ENCODE assay signal across 8 cellular contexts in the genomic region with DNA sequence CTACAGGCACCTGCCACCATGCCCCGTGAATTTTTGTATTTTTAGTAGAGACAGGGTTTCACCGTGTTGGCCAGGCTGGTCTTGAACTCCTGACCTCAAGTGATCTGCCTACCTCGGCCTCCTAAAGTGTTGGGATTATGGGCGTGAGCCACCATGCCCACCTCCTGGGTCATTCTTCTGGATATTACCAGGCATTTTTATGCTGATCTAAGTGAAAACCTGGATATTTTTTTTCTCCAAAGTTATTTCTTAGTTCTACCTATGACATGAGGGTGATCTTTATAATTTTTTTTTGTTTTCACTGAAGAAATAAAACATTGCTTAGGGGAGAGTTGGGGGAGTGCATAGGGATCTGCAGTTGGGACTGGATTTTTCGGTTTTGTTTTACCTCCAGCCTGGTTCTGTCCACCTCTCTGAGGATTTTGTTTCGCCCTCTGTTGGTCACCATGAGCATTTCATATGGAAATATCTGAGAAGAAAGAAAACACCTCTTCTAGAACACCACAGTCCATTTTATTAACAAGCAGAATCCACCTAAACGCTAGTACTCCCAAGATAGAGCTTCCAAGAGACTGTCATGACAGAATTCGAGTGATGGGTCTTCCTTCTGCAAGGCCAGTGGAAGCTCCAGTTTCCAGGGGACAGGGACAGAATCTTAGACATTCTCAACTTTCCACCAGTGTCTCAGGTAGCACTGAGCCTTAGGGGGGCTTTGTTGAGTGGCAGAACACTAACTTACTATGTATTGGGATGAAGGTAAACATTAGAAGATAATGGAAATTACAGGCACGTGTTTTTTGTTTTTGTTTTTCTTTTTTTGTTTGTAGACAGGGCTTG. TPM values are rescaled to one million over a fixed set of nuclear protein-coding genes. Genes with fewer than 3 reads are reported as not detected.
DNase-seq lines count a peak whose midpoint lies in the region; TF ChIP-seq lines count a peak whose summit lies in the region.

No MANE protein-coding gene starts in this region.

- H3K36me3 Mint-ChIP-seq in chondrocyte (ENCODE audit: low read depth) = peaks cover 19% of the 10 kb centered on the region

- H3K27me3 Mint-ChIP-seq in chondrocyte (ENCODE audit: low read depth) = no peaks in the 10 kb centered on the region

- H3K4me3 ChIP-seq in KMS-11 (IDR thresholded peaks at IDR 0.05; ENCODE audit: insufficient read depth, low read depth, low read length) = no peak overlapping the region
- no peak overlapping the region for H3K4me3 ChIP-seq in osteoblast (ENCODE audit: insufficient read depth, low read length)
- no peak overlapping the region for H3K4me3 ChIP-seq in vagina

- TF ChIP-seq POLR2A in vagina (IDR thresholded peaks at IDR 0.05) = no peak

- H3K9me3 ChIP-seq in osteoblast (ENCODE audit: low read depth, low read length) (no peaks in the 10 kb centered on the region), vagina (no peaks in the 10 kb centered on the region)

- peak; percentile 25 for DNase-seq in EL
- DNase-seq in chondrocyte (ENCODE audit: low spot score) = no peak
- DNase-seq in osteoblast (ENCODE audit: insufficient read length, low spot score, missing footprints) = peak; percentile 49
- DNase-seq in SK-N-DZ (ENCODE audit: low spot score) = no peak
- DNase-seq in vagina (ENCODE audit: extremely low spot score in 2 of 2) = no peak
- DNase-seq in DMS153 (lab: John Stamatoyannopoulos, UW) = no peak
- no peak for DNase-seq in NCI-H446 (lab: John Stamatoyannopoulos, UW)

- no peaks in the 10 kb centered on the region for H3K4me1 Mint-ChIP-seq in chondrocyte (ENCODE audit: low read depth)

- H2AFZ ChIP-seq in KMS-11 (ENCODE audit: low read depth) = no peak overlapping the region
- no peak overlapping the region for H2AFZ ChIP-seq in osteoblast (ENCODE audit: low read length)

- no peaks in the 10 kb centered on the region for H3K4me1 ChIP-seq in KMS-11 (ENCODE audit: low read depth, poor library complexity, severe bottlenecking)
- H3K4me1 ChIP-seq in osteoblast (ENCODE audit: insufficient read depth, low read length) = no peaks in the 10 kb centered on the region
- H3K4me1 ChIP-seq in vagina = no peaks in the 10 kb centered on the region

- no peaks in the 10 kb centered on the region for H3K27me3 ChIP-seq in KMS-11 (ENCODE audit: insufficient read depth, low read depth)
- H3K27me3 ChIP-seq in osteoblast (ENCODE audit: insufficient read depth, low read length) = no peaks in the 10 kb centered on the region
- H3K27me3 ChIP-seq in vagina = no peaks in the 10 kb centered on the region

- no peak overlapping the region for H3K4me2 ChIP-seq in KMS-11
- H3K4me2 ChIP-seq in osteoblast (ENCODE audit: insufficient read depth, low read length) = no peak overlapping the region

- H3K4me3 Mint-ChIP-seq in chondrocyte (ENCODE audit: unreplicated experiment) = no peak overlapping the region

- no peak overlapping the region for H3K9ac ChIP-seq in KMS-11

- TF ChIP-seq CTCF in KMS-11 (conservative IDR thresholded peaks at IDR 0.05; ENCODE audit: low read depth, low read length) = peak; percentile 54; the same call in 1 of the 2 replicates
- peak; percentile 82 for TF ChIP-seq CTCF in chondrocyte (IDR thresholded peaks at IDR 0.05)
- peak; percentile 57 for TF ChIP-seq CTCF in osteoblast (IDR thresholded peaks at IDR 0.05; ENCODE audit: extremely low read depth, low read depth, low read length)
- peak in 1 of 3 experiments; percentile 27 for TF ChIP-seq CTCF in vagina (IDR thresholded peaks at IDR 0.05)

- H4K20me1 ChIP-seq in KMS-11 (ENCODE audit: insufficient read depth) = no peaks in the 10 kb centered on the region
- no peaks in the 10 kb centered on the region for H4K20me1 ChIP-seq in osteoblast (ENCODE audit: insufficient read depth, low read length)

- no peaks in the 10 kb centered on the region for H3K79me2 ChIP-seq in KMS-11 (ENCODE audit: insufficient read depth, low read depth)
- no peaks in the 10 kb centered on the region for H3K79me2 ChIP-seq in osteoblast (ENCODE audit: insufficient read depth, low read length)

- H3K36me3 ChIP-seq in KMS-11 (ENCODE audit: insufficient read depth) (no peaks in the 10 kb centered on the region), osteoblast (ENCODE audit: insufficient read depth, low read length) (no peaks in the 10 kb centered on the region), vagina (peaks cover 0 to 67% of the 10 kb centered on the region in 2 donors)

- intact Hi-C loops in vagina (cut with DNase I) = no loop called here

- no peaks in the 10 kb centered on the region for H3K9me3 Mint-ChIP-seq in chondrocyte (ENCODE audit: low read depth)

- H3K27ac Mint-ChIP-seq in chondrocyte (ENCODE audit: unreplicated experiment) = no peak overlapping the region

- no peak overlapping the region for H3K27ac ChIP-seq in KMS-11
- no peak overlapping the region for H3K27ac ChIP-seq in osteoblast (ENCODE audit: low read depth, low read length)
- no peak overlapping the region for H3K27ac ChIP-seq in vagina

RNA-seq across cellular contexts. Expression of a gene that starts 33.4 kb away (rescaled TPM):
- 1.6 to 2.9 TPM (median 1.8 TPM) in 3 replicates for total RNA-seq in chondrocyte
- 0.36 TPM in 1 of 2 replicates, not detected in the other for total RNA-seq in osteoblast
- 0.06 and 0.48 TPM in 2 replicates for polyA plus RNA-seq in SK-N-DZ (2014; cell fraction: cytosol; rRNA removed)
- 1.8 TPM in 2 replicates for polyA plus RNA-seq in SK-N-DZ (2014; cell fraction: nucleus; rRNA removed)
- total RNA-seq in vagina = 29.5 TPM

Comparison
In these comparisons a context has a peak if more than half of its experiments do, and no peak if none do; other contexts are left out.
1. DNase-seq: peak in EL (single experiment) and osteoblast (single experiment); none in chondrocyte (single experiment), SK-N-DZ (single experiment), vagina (0 of 2), DMS153 (single experiment) and NCI-H446 (0 of 2).